10 cellular contexts compared by ENCODE assay signal in genomic region chr1:236159704-236160539, GRCh38. TPM values are rescaled to one million over a fixed set of nuclear protein-coding genes. Genes with fewer than 3 reads are reported as not detected.
DNase-seq lines count a peak whose midpoint lies in the region; ATAC-seq and TF ChIP-seq lines count a peak whose summit lies in the region.
"Had no signal": no experiment of that assay in that cellular context is flagged by ENCODE, and none has a peak within 500 bp of the region (broad histone marks: within the 10 kb centered on the region; RNA-seq: fewer than 3 reads in every experiment).

No MANE protein-coding gene starts in this region.

- ATAC-seq in GM21381 (IDR thresholded peaks at IDR 0.05; ENCODE audit: unreplicated experiment), result peak; percentile 47
- ATAC-seq in HG03378 (IDR thresholded peaks at IDR 0.05; ENCODE audit: unreplicated experiment), result peak; percentile 40
- ATAC-seq in left lobe of liver, result peak; percentile 41

- H3K27me3 ChIP-seq in WERI-Rb-1 (ENCODE audit: insufficient read depth, low read depth, severe bottlenecking), result no peaks in the 10 kb centered on the region

- peak; percentile 37 for TF ChIP-seq POLR2A in GM15510 (IDR thresholded peaks at IDR 0.05; ENCODE audit: borderline replicate concordance, extremely low read depth, insufficient read length)

- DNase-seq in left lobe of liver (ENCODE audit: low spot score), result no peak
- DNase-seq in stimulated activated naive CD4-positive, alpha-beta T cell (lab: John Stamatoyannopoulos, UW), result no peak
- DNase-seq in SHP77 (lab: John Stamatoyannopoulos, UW), result no peak
- DNase-seq in WERI-Rb-1, result no peak
- DNase-seq in AG08396 (ENCODE audit: low spot score), result no peak
- DNase-seq: activated gamma-delta T cell had no signal

- H3K4me3 ChIP-seq in WERI-Rb-1 (ENCODE audit: low read depth, low read length), result no peak overlapping the region
- H3K4me3 ChIP-seq: smooth muscle cell had no signal

- H3K9me3 ChIP-seq in WERI-Rb-1 (ENCODE audit: severe bottlenecking), result peaks cover 10% of the 10 kb centered on the region

- TF ChIP-seq CTCF in WERI-Rb-1 (IDR thresholded peaks at IDR 0.05; ENCODE audit: low read depth, low read length), result no peak

- H3K36me3 ChIP-seq in WERI-Rb-1, result no peaks in the 10 kb centered on the region

- H3K27ac ChIP-seq in WERI-Rb-1, result no peak overlapping the region

RNA-seq across cellular contexts. Expression of gene GPR137B, which starts 17.6 kb away (rescaled TPM):
- total RNA-seq in left lobe of liver, result 4.5 TPM
